16 cellular contexts compared by ENCODE assay signal in the genomic region with DNA sequence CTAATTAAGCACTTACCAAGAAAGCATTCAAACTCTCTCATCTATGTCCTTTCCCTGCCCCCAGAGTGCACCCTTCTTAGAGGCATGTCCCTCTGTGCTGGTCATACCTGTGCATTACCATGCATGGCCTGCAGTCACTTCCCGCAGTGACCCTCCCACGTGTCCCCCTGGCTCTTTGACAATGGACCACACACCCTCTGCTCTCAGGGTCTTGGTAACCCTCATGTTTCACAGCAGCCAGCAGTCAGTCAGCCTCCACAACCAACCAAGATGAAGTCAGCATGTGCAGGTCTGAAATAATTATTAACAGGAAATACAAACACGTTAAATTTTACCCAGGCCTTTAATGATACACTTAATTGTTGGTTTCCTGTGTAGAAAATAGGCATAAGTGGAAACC. TPM values are rescaled to one million over a fixed set of nuclear protein-coding genes. Genes with fewer than 3 reads are reported as not detected.
A peak's percentile ranks its signal among the peaks of the same experiment; 100 is the strongest.
DNase-seq lines count a peak whose midpoint lies in the region; ATAC-seq and FAIRE-seq lines count a peak whose summit lies in the region.
"Had no signal": no experiment of that assay in that cellular context is flagged by ENCODE, and none has a peak within 500 bp of the region (broad histone marks: within the 10 kb centered on the region; RNA-seq: fewer than 3 reads in every experiment).

No MANE protein-coding gene starts in this region.

- H3K9me3 ChIP-seq in CD4-positive, alpha-beta memory T cell (ENCODE audit: control insufficient read depth in 1 of 2, low read length in 2 of 2): no peaks in the 10 kb centered on the region
- H3K9me3 ChIP-seq in mesenchymal stem cell (ENCODE audit: control insufficient read depth, low read length): peaks cover 28% of the 10 kb centered on the region

- H3K4me3 Mint-ChIP-seq in CD4-positive, alpha-beta memory T cell: peak overlapping the region; percentile 47 to 76 (median 68)
- H3K4me3 Mint-ChIP-seq in T-cell: peak overlapping the region; percentile 28 to 83 (median 46)
- H3K4me3 Mint-ChIP-seq: nephron progenitor cell had no signal

- H3K36me3 Mint-ChIP-seq in CD4-positive, alpha-beta memory T cell: peaks cover 16% of the 10 kb centered on the region in 2 donors
- H3K36me3 Mint-ChIP-seq in T-cell: peaks cover 13% of the 10 kb centered on the region

- CTCF ChIA-PET in CD4-positive, alpha-beta memory T cell (lab: Charles Lee; ENCODE audit: partially characterized antibody): interaction anchor here (1.4 to 6.2 kb wide), 5 partner anchors 10 to 325 kb away, joined by 3 to 48 read pairs (median 11); partner anchors contain the start of genes KRT33A and KRTAP16-1
- CTCF ChIA-PET in T-cell (lab: Charles Lee): interaction anchor here in 1 of 2 donors (1.0 to 1.1 kb wide), 2 partner anchors 18 kb away, joined by 4 to 5 read pairs; no protein-coding TSS in a partner anchor

- no peak overlapping the region for H3K4me3 ChIP-seq in CD4-positive, alpha-beta memory T cell (ENCODE audit: low read length in 2 of 2)
- no peak overlapping the region for H3K4me3 ChIP-seq in mesenchymal stem cell (ENCODE audit: insufficient read depth in 1 of 2, low read depth in 1 of 2, low read length in 2 of 2)

- no peak overlapping the region for H2BK5ac ChIP-seq in mesenchymal stem cell (ENCODE audit: low read depth, low read length, poor library complexity, severe bottlenecking)

- H3K79me1 ChIP-seq in mesenchymal stem cell (replicated peaks; ENCODE audit: low read length, poor library complexity, severe bottlenecking): no peaks in the 10 kb centered on the region

- H2AK5ac ChIP-seq in mesenchymal stem cell (ENCODE audit: low read length, severe bottlenecking): no peak overlapping the region

- H3K27me3 Mint-ChIP-seq in CD4-positive, alpha-beta memory T cell: no peaks in the 10 kb centered on the region
- H3K27me3 Mint-ChIP-seq in T-cell: no peaks in the 10 kb centered on the region

- no peak overlapping the region for H3K23ac ChIP-seq in mesenchymal stem cell (ENCODE audit: low read length in 2 of 2)

- H3K27me3 ChIP-seq in CD4-positive, alpha-beta memory T cell (ENCODE audit: insufficient read depth, low read length): no peaks in the 10 kb centered on the region
- H3K27me3 ChIP-seq in mesenchymal stem cell (ENCODE audit: control insufficient read depth in 1 of 2, insufficient read depth in 1 of 2, low read length in 2 of 2): peaks cover 0 to 27% of the 10 kb centered on the region in 2 experiments

- intact Hi-C loops in CD4-positive, alpha-beta memory T cell (cut with micrococcal nuclease): no loop called here

- no peak overlapping the region for H4K8ac ChIP-seq in mesenchymal stem cell (ENCODE audit: low read length)

- H3K27ac ChIP-seq in CD4-positive, alpha-beta memory T cell (ENCODE audit: low read depth, low read length): peak overlapping the region; percentile 72
- peak overlapping the region; percentile 3 for H3K27ac ChIP-seq in mesenchymal stem cell (ENCODE audit: low read length, poor library complexity, severe bottlenecking)

- H2BK15ac ChIP-seq in mesenchymal stem cell (ENCODE audit: low read depth, poor library complexity, severe bottlenecking): no peak overlapping the region

- H3K4me2 ChIP-seq in mesenchymal stem cell (ENCODE audit: low read length, poor library complexity, severe bottlenecking): no peak overlapping the region

- H2BK12ac ChIP-seq in mesenchymal stem cell (ENCODE audit: low read length in 2 of 2): no peak overlapping the region

- no peak overlapping the region for H3K4ac ChIP-seq in mesenchymal stem cell (ENCODE audit: low read depth in 1 of 2, low read length in 2 of 2)

- ATAC-seq in T-cell (replicated peaks in 1 of 4): no peak
- ATAC-seq: HCT116, right cardiac atrium had no signal

- POLR2A ChIA-PET in CD4-positive, alpha-beta memory T cell (lab: Charles Lee; ENCODE audit: partially characterized antibody): interaction anchor here (1.1 to 5.8 kb wide), 11 partner anchors 8 to 349 kb away, joined by 3 to 75 read pairs (median 7); partner anchors contain the start of genes EIF1, KRT33A and KRTAP16-1
- POLR2A ChIA-PET in T-cell (lab: Charles Lee): interaction anchor here in 1 of 2 donors (1.5 kb wide), 1 partner anchor 776 kb away, joined by 6 read pairs; no protein-coding TSS in a partner anchor

- no peak overlapping the region for H2BK120ac ChIP-seq in mesenchymal stem cell (ENCODE audit: low read depth, low read length)

- no peak overlapping the region for H3K9ac ChIP-seq in mesenchymal stem cell (ENCODE audit: low read length)

- peak in 1 of 5 donors; percentile 34 for DNase-seq in CD4-positive, alpha-beta memory T cell
- DNase-seq in GM18507 (ENCODE audit: extremely low spot score, insufficient read length, low read depth): no peak
- DNase-seq in T-cell: no peak
- no peak for DNase-seq in mesenchymal stem cell
- DNase-seq in urothelium cell line (ENCODE audit: low spot score): no peak
- DNase-seq in NCI-H748 (lab: John Stamatoyannopoulos, UW; ENCODE audit: unreplicated experiment): no peak
- DNase-seq in epidermal melanocyte (ENCODE audit: insufficient read length, low spot score): no peak
- DNase-seq: activated CD4-positive, alpha-beta T cell treated with anti-CD3 and anti-CD28 coated beads, Interleukin-2, amount 50 U/mL, for 4 hours; COR-L47; hypothalamus; NCI-H2029; nephron progenitor cell; right cardiac atrium; stimulated activated CD4-positive, alpha-beta T cell treated with anti-CD3 and anti-CD28 coated beads, Interleukin-2, amount 100 ng/mL, for 48 hours had no signal

- no peak overlapping the region for H3K18ac ChIP-seq in mesenchymal stem cell (ENCODE audit: low read depth in 1 of 2, low read length in 2 of 2)

- no peak overlapping the region for H2AFZ ChIP-seq in mesenchymal stem cell (ENCODE audit: low read depth, low read length)

- H3K4me1 Mint-ChIP-seq in CD4-positive, alpha-beta memory T cell: peaks cover 61 to 86% (median 73%) of the 10 kb centered on the region in 4 donors
- H3K4me1 Mint-ChIP-seq in T-cell: peaks cover 66 to 85% (median 76%) of the 10 kb centered on the region in 3 donors

- WGBS in mesenchymal stem cell: 85% methylated on average over 2 of the region's 3 CpGs

- peak overlapping the region; percentile 95 to 100 (median 99) for H3K27ac Mint-ChIP-seq in CD4-positive, alpha-beta memory T cell
- H3K27ac Mint-ChIP-seq in T-cell: peak overlapping the region; percentile 96 to 98
- H3K27ac Mint-ChIP-seq: nephron progenitor cell had no signal

- peaks cover 86% of the 10 kb centered on the region for H3K4me1 ChIP-seq in CD4-positive, alpha-beta memory T cell (ENCODE audit: insufficient read depth, low read length)
- H3K4me1 ChIP-seq in mesenchymal stem cell (ENCODE audit: control insufficient read depth, insufficient read depth, low read depth, low read length): peaks cover 8% of the 10 kb centered on the region

- no peak overlapping the region for H4K91ac ChIP-seq in mesenchymal stem cell (ENCODE audit: low read length)

- no peak overlapping the region for H3K14ac ChIP-seq in mesenchymal stem cell (ENCODE audit: low read length in 2 of 2)

- FAIRE-seq in GM18507 (lab: Jason Lieb, UNC): peak; percentile 86
- FAIRE-seq in urothelium cell line (lab: Jason Lieb, UNC): no peak

- H3K9me3 Mint-ChIP-seq in CD4-positive, alpha-beta memory T cell: peaks cover 0 to 28% (median 21%) of the 10 kb centered on the region in 8 donors
- peaks cover 6 to 17% (median 7%) of the 10 kb centered on the region in 3 donors for H3K9me3 Mint-ChIP-seq in T-cell

- H3K36me3 ChIP-seq in CD4-positive, alpha-beta memory T cell (ENCODE audit: insufficient read depth, low read length): no peaks in the 10 kb centered on the region
- no peaks in the 10 kb centered on the region for H3K36me3 ChIP-seq in mesenchymal stem cell (ENCODE audit: control insufficient read depth in 1 of 2, insufficient read depth in 2 of 2, low read depth in 1 of 2, low read length in 2 of 2)

RNA-seq across cellular contexts. Expression of gene KRT33A, which starts 10.1 kb away (rescaled TPM):
- total RNA-seq in CD4-positive, alpha-beta memory T cell: not detected
- polyA plus RNA-seq in CD4-positive, alpha-beta memory T cell: not detected
- not detected for total RNA-seq in T-cell
- not detected for polyA plus RNA-seq in mesenchymal stem cell (2013, experiment 1 of 2)
- polyA plus RNA-seq in mesenchymal stem cell (2013, experiment 2 of 2): not detected
- total RNA-seq: right cardiac atrium had no signal
- polyA plus RNA-seq: right cardiac atrium had no signal

RNA-seq across cellular contexts. Expression of gene KRTAP17-1, which starts 25.0 kb away (rescaled TPM):
- total RNA-seq in CD4-positive, alpha-beta memory T cell: not detected
- not detected for polyA plus RNA-seq in CD4-positive, alpha-beta memory T cell
- total RNA-seq in T-cell: not detected
- polyA plus RNA-seq in mesenchymal stem cell (2013, experiment 1 of 2): not detected
- not detected for polyA plus RNA-seq in mesenchymal stem cell (2013, experiment 2 of 2)
- total RNA-seq: esophagus mucosa, right cardiac atrium had no signal
- polyA plus RNA-seq: right cardiac atrium had no signal

RNA-seq across cellular contexts. Expression of gene KRT33B, which starts 29.1 kb away (rescaled TPM):
- not detected for total RNA-seq in CD4-positive, alpha-beta memory T cell
- polyA plus RNA-seq in CD4-positive, alpha-beta memory T cell: not detected
- not detected for total RNA-seq in T-cell
- polyA plus RNA-seq in mesenchymal stem cell (2013, experiment 1 of 2): not detected
- polyA plus RNA-seq in mesenchymal stem cell (2013, experiment 2 of 2): not detected
- total RNA-seq: esophagus mucosa, right cardiac atrium had no signal
- polyA plus RNA-seq: right cardiac atrium had no signal

RNA-seq across cellular contexts. Expression of gene KRTAP16-1, which starts 31.4 kb away (rescaled TPM):
- total RNA-seq in CD4-positive, alpha-beta memory T cell: under 1 TPM in 1 of 2 experiments, not detected in 1; 0.28 TPM
- not detected for polyA plus RNA-seq in CD4-positive, alpha-beta memory T cell
- total RNA-seq in T-cell: 1 to 10 TPM in 1 of 5 donors, under 1 TPM in 3, not detected in 1; 0.16 to 1.1 (median 0.45) TPM
- polyA plus RNA-seq in mesenchymal stem cell (2013, experiment 1 of 2): not detected
- polyA plus RNA-seq in mesenchymal stem cell (2013, experiment 2 of 2): not detected
- total RNA-seq: esophagus mucosa, right cardiac atrium had no signal
- polyA plus RNA-seq: right cardiac atrium had no signal

RNA-seq across cellular contexts. Expression of gene KRTAP29-1, which starts 37.8 kb away (rescaled TPM):
- not detected for total RNA-seq in CD4-positive, alpha-beta memory T cell
- polyA plus RNA-seq in CD4-positive, alpha-beta memory T cell: not detected
- total RNA-seq in T-cell: under 1 TPM in 2 of 5 donors, not detected in 3; 0.43 to 0.84 TPM
- not detected for polyA plus RNA-seq in mesenchymal stem cell (2013, experiment 1 of 2)
- polyA plus RNA-seq in mesenchymal stem cell (2013, experiment 2 of 2): not detected
- total RNA-seq: esophagus mucosa, right cardiac atrium had no signal
- polyA plus RNA-seq: right cardiac atrium had no signal
